ENCODE assay signal across 8 cellular contexts in genomic region chrX:103254921-103255455, GRCh38. TPM values are rescaled to one million over a fixed set of nuclear protein-coding genes. Genes with fewer than 3 reads are reported as not detected.
DNase-seq lines count a peak whose midpoint lies in the region; ATAC-seq, FAIRE-seq and TF ChIP-seq lines count a peak whose summit lies in the region.

Gene TCEAL8 (minus strand): TSS chrX:103255155. CDS start chrX:103253979, 1,176 bp downstream.

- H2BK15ac ChIP-seq in H1 (ENCODE audit: low read length) = no peak within 1 kb of the TSS

- H3K79me1 ChIP-seq in H1 (ENCODE audit: low read depth, low read length) = no peaks in the 10 kb centered on the region

- DNase-seq in NCI-H774 (lab: John Stamatoyannopoulos, UW) (peak; percentile 51), H1 (ENCODE audit: low read depth in 1 of 2, low spot score in 2 of 2) (peak; percentile 31 to 61), memory B cell (ENCODE audit: low spot score in 2 of 2) (peak in 1 of 2 donors; percentile 5)
- peak; percentile 33 for DNase-seq in stimulated activated CD8-positive, alpha-beta memory T cell treated with anti-CD3 and anti-CD28 coated beads, Interleukin-12 subunit alpha, Interleukin-12 subunit beta, amount 100 ng/mL, for 1 hour (ENCODE audit: low read depth)

- peak within 1 kb of the TSS; percentile 93 for H3K4me3 Mint-ChIP-seq in memory B cell

- CTCF ChIA-PET in activated CD8-positive, alpha-beta memory T cell treated with anti-CD3 and anti-CD28 coated beads for 36 hours (lab: Charles Lee) = no interaction called here
- CTCF ChIA-PET in H1 (lab: Charles Lee; ENCODE audit: partially characterized antibody) = no interaction called here

- no peaks in the 10 kb centered on the region for H3K9me3 Mint-ChIP-seq in memory B cell

- no peaks in the 10 kb centered on the region for H3K27me3 Mint-ChIP-seq in memory B cell

- ATAC-seq in GM19351 (IDR thresholded peaks at IDR 0.05; ENCODE audit: unreplicated experiment) (peak; percentile 95), HG03521 (IDR thresholded peaks at IDR 0.05; ENCODE audit: unreplicated experiment) (peak; percentile 98), memory B cell (ENCODE audit: low read depth) (peak; percentile 95)

- 2% methylated on average over 18 of the region's 22 CpGs; no CpG with 5 or more reads in 1 of the 2 experiments for WGBS in H1 (ENCODE audit: extremely low coverage in 1 of 2, insufficient coverage in 1 of 2, insufficient read length in 1 of 2, insufficient replicate concordance in 2 of 2, low coverage in 1 of 2, low lambda C conversion rate in 2 of 2, missing lambda C conversion rate in 1 of 2), 2 experiments

- no peaks in the 10 kb centered on the region for H3K9me3 ChIP-seq in BLaER1
- no peaks in the 10 kb centered on the region for H3K9me3 ChIP-seq in H1 (ENCODE audit: insufficient read depth in 2 of 2, low read depth in 1 of 2, low read length in 1 of 2)

- H3K23me2 ChIP-seq in H1 (ENCODE audit: low read depth, low read length) = 0 out of 2 replicates have a peak, but pooled peaks cover 2% of the 10 kb centered on the region

- peak within 1 kb of the TSS; percentile 86 for H3K56ac ChIP-seq in H1 (replicated peaks; ENCODE audit: insufficient read length, low read depth, low read length)

- H4K5ac ChIP-seq in H1 (ENCODE audit: insufficient read length, low read depth, low read length) = peak within 1 kb of the TSS; percentile 57

- POLR2A ChIA-PET in activated CD8-positive, alpha-beta memory T cell treated with anti-CD3 and anti-CD28 coated beads for 36 hours (lab: Charles Lee) = no interaction called here
- POLR2A ChIA-PET in H1 (lab: Charles Lee; ENCODE audit: partially characterized antibody) = interaction anchor here (0.6 to 1.9 kb wide), 7 partner anchors 8 to 180 kb away, joined by 3 to 10 read pairs (median 4); no protein-coding TSS in a partner anchor

- H3K4me1 ChIP-seq in BLaER1 = peaks cover 7% of the 10 kb centered on the region
- peaks cover 0 to 3% (median 0%) of the 10 kb centered on the region in 4 experiments; a peak in 2 of 7 replicates for H3K4me1 ChIP-seq in H1 (replicated peaks in 1 of 4; ENCODE audit: control insufficient read depth in 3 of 4, insufficient read depth in 4 of 4, low read length in 3 of 4)

- H4K20me1 ChIP-seq in BLaER1 (peaks cover 11% of the 10 kb centered on the region; the same call in 1 of the 2 replicates), H1 (replicated peaks in 1 of 2; ENCODE audit: control insufficient read depth in 1 of 2, insufficient read depth in 2 of 2, low read length in 2 of 2) (no peaks in the 10 kb centered on the region)

- H3K79me2 ChIP-seq in H1 (ENCODE audit: control insufficient read depth in 1 of 2, insufficient read depth in 2 of 2, low read length in 2 of 2) = peaks cover 0 to 13% of the 10 kb centered on the region in 2 experiments; a peak in 2 of 4 replicates

- H3K27ac ChIP-seq in BLaER1 (peak within 1 kb of the TSS; percentile 60), H1 (ENCODE audit: low read depth, low read length) (peak within 1 kb of the TSS; percentile 86)

- peak within 1 kb of the TSS; percentile 66 for H3K4ac ChIP-seq in H1 (replicated peaks; ENCODE audit: insufficient read length, low read depth, low read length)

- peak within 1 kb of the TSS; percentile 77 for H3K9ac ChIP-seq in BLaER1
- H3K9ac ChIP-seq in H1 (replicated peaks in 1 of 4; ENCODE audit: extremely low read depth in 1 of 4, low read depth in 3 of 4, low read length in 3 of 4) = peak within 1 kb of the TSS; percentile 60 to 89 (median 82)

- H3K36me3 Mint-ChIP-seq in memory B cell = no peaks in the 10 kb centered on the region

- H3K4me2 ChIP-seq in BLaER1 (peak within 1 kb of the TSS; percentile 74), H1 (ENCODE audit: insufficient read depth in 1 of 2, low read depth in 2 of 2, low read length in 2 of 2) (peak within 1 kb of the TSS; percentile 73 to 82)

- peak within 1 kb of the TSS; percentile 29 for H2BK5ac ChIP-seq in H1 (ENCODE audit: low read depth, low read length)

- H4K91ac ChIP-seq in H1 (replicated peaks; ENCODE audit: insufficient read length, low read length) = no peak within 1 kb of the TSS

- H2BK12ac ChIP-seq in H1 (ENCODE audit: low read depth, low read length) = no peak within 1 kb of the TSS; the same call in 1 of the 2 replicates

- H3K27ac Mint-ChIP-seq in memory B cell = peak within 1 kb of the TSS; percentile 97

- peak within 1 kb of the TSS; percentile 83; the same call in 1 of the 2 replicates for H3K18ac ChIP-seq in H1 (ENCODE audit: extremely low read depth, low read length)

- no peak within 1 kb of the TSS for H2BK20ac ChIP-seq in H1 (ENCODE audit: low read length)

- H3K4me3 ChIP-seq in BLaER1 (peak within 1 kb of the TSS; percentile 74), H1 (ENCODE audit: extremely low read depth in 1 of 4, insufficient read depth in 2 of 4, low read depth in 3 of 4, low read length in 4 of 4) (peak within 1 kb of the TSS; percentile 84 to 96 (median 88))

- no peak within 1 kb of the TSS for H3K14ac ChIP-seq in H1 (ENCODE audit: insufficient read length)

- no peak for TF ChIP-seq RAD21 in H1 (IDR thresholded peaks at IDR 0.05 in 1 of 2, conservative IDR thresholded peaks at IDR 0.05 in 1 of 2; ENCODE audit: low read depth in 2 of 2, low read length in 2 of 2)

- H2BK120ac ChIP-seq in H1 (replicated peaks; ENCODE audit: low read depth, low read length) = peak within 1 kb of the TSS; percentile 69

- no peak for TF ChIP-seq CTCF in H1 (IDR thresholded peaks at IDR 0.05; ENCODE audit: control extremely low read depth in 1 of 3, insufficient read depth in 1 of 3, low read depth in 1 of 3, low read length in 3 of 3)

- peak; percentile 17 to 59; a peak in 2 of 3 replicates for TF ChIP-seq POLR2A in H1 (IDR thresholded peaks at IDR 0.05; ENCODE audit: control extremely low read depth in 1 of 2, low read depth in 2 of 2, low read length in 2 of 2)

- 0 out of 2 replicates have a peak, but pooled peaks cover 5% of the 10 kb centered on the region for H3K27me3 ChIP-seq in BLaER1
- H3K27me3 ChIP-seq in H1 (replicated peaks in 1 of 4; ENCODE audit: control insufficient read depth in 3 of 4, extremely low read depth in 1 of 4, insufficient read depth in 3 of 4, low read length in 3 of 4) = no peaks in the 10 kb centered on the region

- TF ChIP-seq EP300 in H1 (IDR thresholded peaks at IDR 0.05; ENCODE audit: borderline replicate concordance in 1 of 2, low read depth in 2 of 2, low read length in 2 of 2) = no peak

- H3K4me1 Mint-ChIP-seq in memory B cell = peaks cover 9% of the 10 kb centered on the region

- H3K23ac ChIP-seq in H1 (ENCODE audit: insufficient read length) = no peak within 1 kb of the TSS

- peak within 1 kb of the TSS; percentile 90 for H2AFZ ChIP-seq in H1 (ENCODE audit: low read length)

- peak; percentile 86 for FAIRE-seq in H1 (lab: Jason Lieb, UNC)

- no peak within 1 kb of the TSS for H2AK5ac ChIP-seq in H1 (ENCODE audit: low read depth, low read length)

- no peaks in the 10 kb centered on the region for H3K36me3 ChIP-seq in BLaER1
- H3K36me3 ChIP-seq in H1 (ENCODE audit: control insufficient read depth in 2 of 4, insufficient read depth in 4 of 4, low read length in 3 of 4) = peaks cover 0 to 14% (median 6%) of the 10 kb centered on the region in 4 experiments; a peak in 5 of 8 replicates

- peak within 1 kb of the TSS; percentile 81; the same call in 1 of the 2 replicates for H4K8ac ChIP-seq in H1 (ENCODE audit: extremely low read depth, insufficient read depth, low read length)

TF ChIP-seq in H1, 55 proteins besides CTCF, POLR2A, EP300 and RAD21 (continues in another document):
- no peak for TF ChIP-seq EZH2 (IDR thresholded peaks at IDR 0.05; ENCODE audit: low read depth, low read length, severe bottlenecking)
- TF ChIP-seq SP4 (IDR thresholded peaks at IDR 0.05; ENCODE audit: low read length) = no peak
- TF ChIP-seq TEAD4 (IDR thresholded peaks at IDR 0.05; ENCODE audit: low read depth, low read length) = no peak
- peak; percentile 52; the same call in 1 of the 2 replicates for TF ChIP-seq TBP (IDR thresholded peaks at IDR 0.05; ENCODE audit: low read depth, low read length)
- no peak for TF ChIP-seq MAFK (IDR thresholded peaks at IDR 0.05; ENCODE audit: low read depth, low read length)
- TF ChIP-seq CREB1 (IDR thresholded peaks at IDR 0.05) = peak; percentile 90
- TF ChIP-seq GABPA (IDR thresholded peaks at IDR 0.05; ENCODE audit: borderline replicate concordance, insufficient read depth, low read length) = no peak
- TF ChIP-seq GTF2F1 (IDR thresholded peaks at IDR 0.05; ENCODE audit: borderline replicate concordance, low read depth, low read length) = no peak
- no peak for TF ChIP-seq TCF12 (IDR thresholded peaks at IDR 0.05; ENCODE audit: low read depth, low read length)
- peak; percentile 57; the same call in 1 of the 2 replicates for TF ChIP-seq TAF1 (IDR thresholded peaks at IDR 0.05; ENCODE audit: low read depth, low read length)
- TF ChIP-seq BACH1 (IDR thresholded peaks at IDR 0.05; ENCODE audit: low read length) = no peak
- TF ChIP-seq CHD1 (IDR thresholded peaks at IDR 0.05; ENCODE audit: low read depth, low read length) = no peak
- no peak for TF ChIP-seq RFX5 (IDR thresholded peaks at IDR 0.05; ENCODE audit: borderline replicate concordance, low read depth, low read length)

RNA-seq across cellular contexts. Expression of gene TCEAL8, which starts in this region (rescaled TPM):
- total RNA-seq in activated CD8-positive, alpha-beta memory T cell treated with anti-CD3 and anti-CD28 coated beads for 36 hours = 10 to 100 TPM; 26.1 to 27.5 TPM
- 81.0 and 82.2 TPM in 2 replicates for total RNA-seq in H1 (2021; fragmentation: NEBNext Ultra II Directional; extraction: Animal tissue kit (Norgen Biotek cat#: 25700))
- 17.9 and 47.2 TPM in 2 replicates for polyA plus RNA-seq in H1 (2011; rRNA removed)
- 58.5 TPM for polyA plus RNA-seq in H1 (2011; cell fraction: cytosol; rRNA removed)
- 5.2 TPM for polyA plus RNA-seq in H1 (2011; cell fraction: nucleus; rRNA removed)
- 46.2 to 100 TPM (median 50.2 TPM) in 4 replicates for polyA plus RNA-seq in H1 (2012, experiment 1 of 2)
- 18.8 TPM for polyA plus RNA-seq in H1 (2012, experiment 2 of 2)
- polyA plus RNA-seq in H1 (2013, experiment 1 of 2) = 130 TPM
- polyA plus RNA-seq in H1 (2013, experiment 2 of 2) = 133 TPM
- polyA minus RNA-seq in H1 (2011; rRNA and poly(A)+ RNA removed) = 10.4 and 13.6 TPM in 2 replicates
- polyA minus RNA-seq in H1 (2011; cell fraction: cytosol; rRNA and poly(A)+ RNA removed) = 16.7 TPM
- polyA minus RNA-seq in H1 (2011; cell fraction: nucleus; rRNA and poly(A)+ RNA removed) = 13.8 TPM
